In the genomic region with DNA sequence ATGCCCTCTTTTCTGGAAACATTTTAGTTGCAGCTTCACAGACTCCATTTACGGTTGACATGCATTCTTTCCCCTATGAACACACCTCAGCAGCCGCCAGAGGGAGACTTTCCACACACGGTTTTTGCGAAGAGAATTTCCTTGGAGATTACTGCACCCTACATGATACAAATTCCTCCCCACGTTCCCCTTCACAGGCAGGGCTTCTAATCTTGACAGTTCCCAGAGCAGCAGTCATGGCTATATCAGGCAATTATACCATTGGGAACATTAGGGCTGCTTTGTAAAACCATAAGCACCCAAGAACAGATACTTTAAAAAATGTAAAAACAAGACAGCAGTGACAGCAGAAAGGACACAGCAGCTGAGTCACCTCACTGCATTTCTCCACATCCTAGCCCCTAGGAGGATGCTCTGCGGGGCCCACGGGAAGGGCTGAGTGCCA, we compare ENCODE assay signal across 8 cellular contexts.
A peak's percentile ranks its signal among the peaks of the same experiment; 100 is the strongest.
DNase-seq lines count a peak whose midpoint lies in the region; ATAC-seq and TF ChIP-seq lines count a peak whose summit lies in the region.

No MANE protein-coding gene starts in this region.

- CTCF ChIA-PET in HEK293T (lab: Yijun Ruan, JAX), result interaction anchor here (0.8 to 1.7 kb wide), 7 partner anchors 11 to 283 kb away, joined by 3 to 6 read pairs (median 4); no protein-coding TSS in a partner anchor

- 10 to 11% methylated on average over 5 to 7 of the region's 7 CpGs for WGBS in transverse colon (ENCODE audit: low coverage in 1 of 2), 2 donors

- peaks cover 0 to 18% (median 3%) of the 10 kb centered on the region in 4 donors for H3K4me1 ChIP-seq in transverse colon

- POLR2A ChIA-PET in HEK293T (lab: Yijun Ruan, JAX), result no interaction called here

- no peak overlapping the region for H3K27ac ChIP-seq in transverse colon

- H3K4me3 ChIP-seq in transverse colon, result no peak overlapping the region

- no peaks in the 10 kb centered on the region for H3K9me3 ChIP-seq in transverse colon

- in situ Hi-C loops in transverse colon (cut with MboI; ENCODE audit: low pct_ligation_motif_present in 1 of 4, low pct_unique_long_range_greater_than_20kb in 1 of 4, low sequenced_read_pairs in 3 of 4), result no loop called here

- DNase-seq in D341Med (ENCODE audit: low spot score), result peak; percentile 73
- peak; percentile 34 for DNase-seq in HEK293T (ENCODE audit: extremely low spot score)
- peak; percentile 63 for DNase-seq in RKO (ENCODE audit: low spot score)
- peak; percentile 14 to 43 for DNase-seq in dermis microvascular lymphatic vessel endothelial cell (ENCODE audit: low read depth in 2 of 2)
- DNase-seq in lung microvascular endothelial cell (ENCODE audit: low read depth in 2 of 2), result peak; percentile 63 to 67
- DNase-seq in transverse colon, result peak; percentile 74

- intact Hi-C loops in transverse colon (cut with DNase I; ENCODE audit: low total_unique reads), result no loop called here

- no peak for TF ChIP-seq POLR2A in transverse colon (IDR thresholded peaks at IDR 0.05)

- ATAC-seq in GM18870 (IDR thresholded peaks at IDR 0.05; ENCODE audit: unreplicated experiment), result no peak
- no peak for ATAC-seq in GM21529 (IDR thresholded peaks at IDR 0.05; ENCODE audit: unreplicated experiment)

- peak; percentile 64 to 76 (median 69) for TF ChIP-seq CTCF in transverse colon (IDR thresholded peaks at IDR 0.05)

- H3K27me3 ChIP-seq in transverse colon, result no peaks in the 10 kb centered on the region

- TF ChIP-seq EP300 in transverse colon (IDR thresholded peaks at IDR 0.05; ENCODE audit: low read depth), result no peak

- H3K36me3 ChIP-seq in transverse colon, result no peaks in the 10 kb centered on the region

TF ChIP-seq in HEK293T, 16 proteins besides CTCF, POLR2A, EP300 and RAD21:
- TF ChIP-seq ARNT (IDR thresholded peaks at IDR 0.05) (no peak), BHLHE40 (IDR thresholded peaks at IDR 0.05; ENCODE audit: borderline replicate concordance) (no peak), CTBP1 (IDR thresholded peaks at IDR 0.05; ENCODE audit: borderline replicate concordance) (no peak), ZNF384 (IDR thresholded peaks at IDR 0.05) (no peak), TARDBP (IDR thresholded peaks at IDR 0.05) (no peak), NFRKB (IDR thresholded peaks at IDR 0.05) (no peak), SP1 (IDR thresholded peaks at IDR 0.05) (no peak), FOXM1 (IDR thresholded peaks at IDR 0.05; ENCODE audit: borderline replicate concordance) (no peak), FOXA1 (IDR thresholded peaks at IDR 0.05) (no peak), ELF4 (IDR thresholded peaks at IDR 0.05) (no peak), SUZ12 (IDR thresholded peaks at IDR 0.05) (no peak), HDGF (IDR thresholded peaks at IDR 0.05; ENCODE audit: borderline replicate concordance) (no peak), FOXK2 (IDR thresholded peaks at IDR 0.05) (no peak), LEF1 (IDR thresholded peaks at IDR 0.05; ENCODE audit: borderline replicate concordance) (no peak), L3MBTL2 (conservative IDR thresholded peaks at IDR 0.05) (no peak)
- TF ChIP-seq, protein P1, sequence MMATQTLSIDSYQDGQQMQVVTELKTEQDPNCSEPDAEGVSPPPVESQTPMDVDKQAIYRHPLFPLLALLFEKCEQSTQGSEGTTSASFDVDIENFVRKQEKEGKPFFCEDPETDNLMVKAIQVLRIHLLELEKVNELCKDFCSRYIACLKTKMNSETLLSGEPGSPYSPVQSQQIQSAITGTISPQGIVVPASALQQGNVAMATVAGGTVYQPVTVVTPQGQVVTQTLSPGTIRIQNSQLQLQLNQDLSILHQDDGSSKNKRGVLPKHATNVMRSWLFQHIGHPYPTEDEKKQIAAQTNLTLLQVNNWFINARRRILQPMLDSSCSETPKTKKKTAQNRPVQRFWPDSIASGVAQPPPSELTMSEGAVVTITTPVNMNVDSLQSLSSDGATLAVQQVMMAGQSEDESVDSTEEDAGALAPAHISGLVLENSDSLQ (IDR thresholded peaks at IDR 0.05), result no peak
TF ChIP-seq in HEK293T: peak in this region for 0.
